In the genomic region with DNA sequence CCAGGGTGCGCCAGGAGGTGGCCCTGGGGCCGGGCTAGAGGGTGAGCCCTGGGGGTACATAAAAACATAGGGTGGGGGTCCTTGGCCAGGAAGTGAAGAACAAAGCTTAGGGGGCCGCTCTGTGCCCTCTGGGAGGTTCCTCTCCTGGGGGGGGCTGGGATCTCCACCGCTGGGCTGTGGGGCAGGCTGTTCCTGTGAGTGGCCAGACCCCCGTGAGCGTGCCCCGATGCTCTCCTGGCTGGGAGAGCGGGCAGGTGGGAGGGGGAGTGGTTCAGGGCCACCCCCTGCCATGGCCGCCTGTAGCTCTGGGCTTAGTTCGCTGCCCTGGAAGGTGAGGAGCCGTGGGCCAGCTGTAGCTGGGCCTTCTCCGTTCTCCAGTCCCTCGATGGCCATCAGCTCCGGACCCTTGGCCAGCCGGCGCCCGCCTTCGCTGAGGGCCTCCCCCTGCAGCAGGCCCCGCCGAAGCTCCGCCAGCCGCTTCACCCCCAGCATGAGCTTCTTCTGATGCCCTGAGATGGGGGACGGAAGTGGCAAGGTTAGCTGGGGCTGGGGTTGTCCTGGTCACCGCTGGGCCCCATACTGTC, we compare ENCODE assay signal across 21 cellular contexts. TPM values are rescaled to one million over a fixed set of nuclear protein-coding genes. Genes with fewer than 3 reads are reported as not detected.
A peak's percentile ranks its signal among the peaks of the same experiment; 100 is the strongest.
DNase-seq lines count a peak whose midpoint lies in the region; ATAC-seq, FAIRE-seq and TF ChIP-seq lines count a peak whose summit lies in the region.
"Had no signal": no experiment of that assay in that cellular context is flagged by ENCODE, and none has a peak within 500 bp of the region (broad histone marks: within the 10 kb centered on the region; RNA-seq: fewer than 3 reads in every experiment).

No MANE protein-coding gene starts in this region.

- no peak overlapping the region for H2BK15ac ChIP-seq in neuronal stem cell (ENCODE audit: low read length)

- no peak overlapping the region for H3K14ac ChIP-seq in neuronal stem cell (ENCODE audit: low read length)

- DNase-seq in cardiac muscle cell (ENCODE audit: low read depth in 1 of 2, low spot score in 1 of 2): no peak
- no peak for DNase-seq in Right ventricle myocardium inferior (ENCODE audit: missing footprints)
- DNase-seq in endothelial cell of umbilical vein (ENCODE audit: low read depth, low spot score): no peak
- DNase-seq in neuronal stem cell (ENCODE audit: low spot score): no peak
- DNase-seq in cerebellar cortex (ENCODE audit: low spot score): no peak
- DNase-seq in effector CD4-positive, alpha-beta T cell: no peak
- DNase-seq in RKO (ENCODE audit: low spot score): no peak
- DNase-seq: CD4-positive, CD25-positive, alpha-beta regulatory T cell; COR-L47; DMS 273 treated with DMSO at 0.1 percent for 48 hours; GF-D8; GOT3; KBM-7; NCI-H1105 treated with DMSO at 0.1 percent for 48 hours; NCI-H187; NCI-H2107; NCI-H510A; NCI-H774; SJCRH30 had no signal

- H3K4ac ChIP-seq in neuronal stem cell (ENCODE audit: low read length): no peak overlapping the region

- H2BK120ac ChIP-seq in neuronal stem cell (ENCODE audit: low read depth, low read length): no peak overlapping the region

- H3K18ac ChIP-seq in neuronal stem cell (ENCODE audit: low read length): no peak overlapping the region

- dilution Hi-C loops in endothelial cell of umbilical vein (cut with MboI; ENCODE audit: extremely low pct_ligation_motif_present, low sequenced_read_pairs): no loop called here

- BruUV-seq in endothelial cell of umbilical vein (replicated peaks; lab: Mats Ljungman, UMichigan): TSS peak; percentile 5

- H3K27me3 ChIP-seq in cardiac muscle cell (no peaks in the 10 kb centered on the region), endothelial cell of umbilical vein (ENCODE audit: control insufficient read depth in 2 of 2, insufficient read depth in 2 of 2, low read length in 2 of 2) (no peaks in the 10 kb centered on the region), neuronal stem cell (ENCODE audit: control insufficient read depth in 3 of 3, insufficient read depth in 3 of 3, low read depth in 1 of 3, low read length in 3 of 3) (no peaks in the 10 kb centered on the region)
- H3K27me3 ChIP-seq: SJCRH30 had no signal

- no peaks in the 10 kb centered on the region for H3K9me1 ChIP-seq in endothelial cell of umbilical vein (replicated peaks; ENCODE audit: control insufficient read depth, extremely low read depth, insufficient read depth, low read length)

- POLR2A ChIA-PET in endothelial cell of umbilical vein (lab: Charles Lee): no interaction called here

- no peak overlapping the region for H4K91ac ChIP-seq in neuronal stem cell (ENCODE audit: low read depth, low read length, poor library complexity)

- CTCF ChIA-PET in endothelial cell of umbilical vein (lab: Charles Lee): interaction anchor here (1.0 to 2.2 kb wide), 2 partner anchors 14 to 180 kb away, joined by 3 to 7 read pairs; a partner anchor contains a TSS

- intact Hi-C loops in Right ventricle myocardium inferior (cut with DNase I): no loop called here
- intact Hi-C loops in endothelial cell of umbilical vein (cut with micrococcal nuclease): no loop called here

- H3K79me2 ChIP-seq in endothelial cell of umbilical vein (ENCODE audit: control insufficient read depth, insufficient read depth, low read length): no peaks in the 10 kb centered on the region

- H4K20me1 ChIP-seq in endothelial cell of umbilical vein (replicated peaks; ENCODE audit: control insufficient read depth, extremely low read depth, insufficient read depth, low read length): no peaks in the 10 kb centered on the region

- H3K4me3 ChIP-seq in cardiac muscle cell (no peak overlapping the region), endothelial cell of umbilical vein (replicated peaks in 1 of 3; ENCODE audit: insufficient read depth in 1 of 3, low read depth in 1 of 3, low read length in 3 of 3) (no peak overlapping the region), neuronal stem cell (ENCODE audit: low read length in 2 of 2) (no peak overlapping the region)
- H3K4me3 ChIP-seq: SJCRH30 had no signal

- no peak overlapping the region for H3K4me2 ChIP-seq in endothelial cell of umbilical vein (ENCODE audit: insufficient read depth, low read length)
- H3K4me2 ChIP-seq in neuronal stem cell (ENCODE audit: insufficient read depth, low read length, poor library complexity, severe bottlenecking): no peak overlapping the region

- H2AK5ac ChIP-seq in neuronal stem cell (ENCODE audit: low read depth, low read length): no peak overlapping the region

- peak overlapping the region; percentile 43 for H3K23ac ChIP-seq in neuronal stem cell (ENCODE audit: low read depth, low read length, poor library complexity)

- TF ChIP-seq POLR2A in endothelial cell of umbilical vein (IDR thresholded peaks at IDR 0.05; ENCODE audit: low read depth, low read length): no peak

- no peak for FAIRE-seq in endothelial cell of umbilical vein (lab: Jason Lieb, UNC)

- no peak overlapping the region for H3K9ac ChIP-seq in endothelial cell of umbilical vein (replicated peaks; ENCODE audit: extremely low read depth, insufficient read depth, low read length)
- H3K9ac ChIP-seq in neuronal stem cell (ENCODE audit: low read depth, low read length, poor library complexity): no peak overlapping the region

- no peak overlapping the region for H2AFZ ChIP-seq in endothelial cell of umbilical vein (ENCODE audit: low read depth, low read length)
- H2AFZ ChIP-seq in neuronal stem cell (ENCODE audit: low read length): no peak overlapping the region

- H3K4me1 ChIP-seq in cardiac muscle cell (ENCODE audit: low read depth): no peaks in the 10 kb centered on the region
- peaks cover 3% of the 10 kb centered on the region for H3K4me1 ChIP-seq in endothelial cell of umbilical vein (ENCODE audit: control insufficient read depth, extremely low read depth, insufficient read depth, low read length)
- H3K4me1 ChIP-seq in neuronal stem cell (ENCODE audit: control insufficient read depth in 2 of 2, insufficient read depth in 1 of 2, low read depth in 1 of 2, low read length in 2 of 2): no peaks in the 10 kb centered on the region
- H3K4me1 ChIP-seq: SJCRH30 had no signal

- no peaks in the 10 kb centered on the region for H3K9me3 ChIP-seq in cardiac muscle cell (ENCODE audit: low read depth)
- H3K9me3 ChIP-seq in endothelial cell of umbilical vein (replicated peaks; ENCODE audit: control insufficient read depth, insufficient read depth, low read length): no peaks in the 10 kb centered on the region
- H3K9me3 ChIP-seq in neuronal stem cell (replicated peaks in 1 of 2; ENCODE audit: control insufficient read depth in 2 of 2, insufficient read depth in 1 of 2, low read depth in 1 of 2, low read length in 2 of 2): peaks cover 0 to 2% of the 10 kb centered on the region in 2 donors
- H3K9me3 ChIP-seq: SJCRH30 had no signal

- TF ChIP-seq CTCF in cardiac muscle cell (IDR thresholded peaks at IDR 0.05; ENCODE audit: low read depth, low read length) (no peak), endothelial cell of umbilical vein (IDR thresholded peaks at IDR 0.05; ENCODE audit: extremely low read depth in 1 of 2, insufficient read depth in 1 of 2, low read depth in 1 of 2, low read length in 2 of 2) (no peak)

- no peak overlapping the region for H4K8ac ChIP-seq in neuronal stem cell (ENCODE audit: low read depth, low read length)

- H3K36me3 ChIP-seq in cardiac muscle cell: peaks cover 30% of the 10 kb centered on the region
- peaks cover 0 to 36% of the 10 kb centered on the region in 2 experiments for H3K36me3 ChIP-seq in endothelial cell of umbilical vein (ENCODE audit: control insufficient read depth in 2 of 2, extremely low read depth in 1 of 2, insufficient read depth in 2 of 2, low read length in 2 of 2)
- H3K36me3 ChIP-seq in neuronal stem cell (replicated peaks in 1 of 2; ENCODE audit: control insufficient read depth in 2 of 2, insufficient read depth in 2 of 2, low read length in 2 of 2): peaks cover 52 to 92% of the 10 kb centered on the region in 2 donors

- peaks cover 14% of the 10 kb centered on the region for H3K79me1 ChIP-seq in neuronal stem cell (ENCODE audit: low read depth, low read length)

- H3K27ac ChIP-seq in cardiac muscle cell: peak overlapping the region; percentile 16
- no peak overlapping the region for H3K27ac ChIP-seq in endothelial cell of umbilical vein (ENCODE audit: insufficient read depth, low read depth, low read length)
- no peak overlapping the region for H3K27ac ChIP-seq in neuronal stem cell (replicated peaks; ENCODE audit: low read length)
- H3K27ac ChIP-seq: 22Rv1, SJCRH30 had no signal

- no peak overlapping the region for H2BK5ac ChIP-seq in neuronal stem cell (ENCODE audit: low read length)

- no peak overlapping the region for H2BK12ac ChIP-seq in neuronal stem cell (ENCODE audit: low read length)

- WGBS in neuronal stem cell (ENCODE audit: extremely low coverage in 2 of 2, insufficient read length in 2 of 2, insufficient replicate concordance in 1 of 2), 2 donors: no CpG with 5 or more reads among the region's 24 CpGs

- no peak for ATAC-seq in Right ventricle myocardium inferior
- no peak for ATAC-seq in GM21447 (IDR thresholded peaks at IDR 0.05; ENCODE audit: unreplicated experiment)

RNA-seq across cellular contexts. Expression of a gene that starts 12.5 kb away (rescaled TPM):
- total RNA-seq in cardiac muscle cell: 24.4 and 31.2 TPM in 2 replicates
- polyA plus RNA-seq in cardiac muscle cell: 18.1 and 27.3 TPM in 2 replicates
- total RNA-seq in Right ventricle myocardium inferior: 39.1 TPM
- 34.6 and 37.6 TPM in 2 replicates for total RNA-seq in endothelial cell of umbilical vein
- polyA plus RNA-seq in endothelial cell of umbilical vein: 10.6 and 13.0 TPM in 2 replicates
- polyA plus RNA-seq in endothelial cell of umbilical vein (2011; cell fraction: cytosol; rRNA removed): 8.2 and 9.8 TPM in 2 replicates
- 24.7 and 30.9 TPM in 2 replicates for polyA plus RNA-seq in endothelial cell of umbilical vein (2011; cell fraction: nucleus; rRNA removed)
- polyA plus RNA-seq in endothelial cell of umbilical vein (2012): 12.8 and 16.5 TPM in 2 replicates
- 12.5 and 21.0 TPM in 2 replicates for polyA minus RNA-seq in endothelial cell of umbilical vein
- 12.1 TPM for polyA minus RNA-seq in endothelial cell of umbilical vein (2011; cell fraction: cytosol; rRNA and poly(A)+ RNA removed)
- 15.2 and 18.1 TPM in 2 replicates for polyA minus RNA-seq in endothelial cell of umbilical vein (2011; cell fraction: nucleus; rRNA and poly(A)+ RNA removed)
- polyA plus RNA-seq in neuronal stem cell (2013, experiment 1 of 2): 7.5 TPM
- polyA plus RNA-seq in neuronal stem cell (2013, experiment 2 of 2): 7.9 TPM

RNA-seq across cellular contexts. Expression of a gene that starts 13.5 kb away (rescaled TPM):
- total RNA-seq in cardiac muscle cell (70.5 and 88.8 TPM in 2 replicates), Right ventricle myocardium inferior (6.1 TPM), endothelial cell of umbilical vein (16.7 and 22.3 TPM in 2 replicates)
- polyA plus RNA-seq in cardiac muscle cell (52.8 and 64.4 TPM in 2 replicates), endothelial cell of umbilical vein (26.3 and 28.8 TPM in 2 replicates)
- 19.9 and 20.0 TPM in 2 replicates for polyA plus RNA-seq in endothelial cell of umbilical vein (2011; cell fraction: cytosol; rRNA removed)
- 37.0 and 40.3 TPM in 2 replicates for polyA plus RNA-seq in endothelial cell of umbilical vein (2011; cell fraction: nucleus; rRNA removed)
- 17.6 and 22.3 TPM in 2 replicates for polyA plus RNA-seq in endothelial cell of umbilical vein (2012)
- 16.9 and 28.6 TPM in 2 replicates for polyA minus RNA-seq in endothelial cell of umbilical vein
- polyA minus RNA-seq in endothelial cell of umbilical vein (2011; cell fraction: cytosol; rRNA and poly(A)+ RNA removed): 18.0 TPM
- 6.7 and 11.5 TPM in 2 replicates for polyA minus RNA-seq in endothelial cell of umbilical vein (2011; cell fraction: nucleus; rRNA and poly(A)+ RNA removed)
- polyA plus RNA-seq in neuronal stem cell (2013, experiment 1 of 2): 21.2 TPM
- 24.0 TPM for polyA plus RNA-seq in neuronal stem cell (2013, experiment 2 of 2)

RNA-seq across cellular contexts. Expression of a gene that starts 22.7 kb away (rescaled TPM):
- total RNA-seq in cardiac muscle cell: 28.1 and 40.3 TPM in 2 replicates
- polyA plus RNA-seq in cardiac muscle cell: 35.2 and 45.5 TPM in 2 replicates
- 4.1 TPM for total RNA-seq in Right ventricle myocardium inferior
- total RNA-seq in endothelial cell of umbilical vein: 5.4 and 5.8 TPM in 2 replicates
- polyA plus RNA-seq in endothelial cell of umbilical vein: 5.3 and 6.1 TPM in 2 replicates
- 2.6 and 2.8 TPM in 2 replicates for polyA plus RNA-seq in endothelial cell of umbilical vein (2011; cell fraction: cytosol; rRNA removed)
- 8.0 and 9.6 TPM in 2 replicates for polyA plus RNA-seq in endothelial cell of umbilical vein (2011; cell fraction: nucleus; rRNA removed)
- polyA plus RNA-seq in endothelial cell of umbilical vein (2012): 1.4 and 3.9 TPM in 2 replicates
- polyA minus RNA-seq in endothelial cell of umbilical vein: 2.3 and 2.7 TPM in 2 replicates
- polyA minus RNA-seq in endothelial cell of umbilical vein (2011; cell fraction: cytosol; rRNA and poly(A)+ RNA removed): 23.6 TPM
- 2.5 and 4.7 TPM in 2 replicates for polyA minus RNA-seq in endothelial cell of umbilical vein (2011; cell fraction: nucleus; rRNA and poly(A)+ RNA removed)
- polyA plus RNA-seq in neuronal stem cell (2013, experiment 1 of 2): 25.2 TPM
- 26.4 TPM for polyA plus RNA-seq in neuronal stem cell (2013, experiment 2 of 2)
- total RNA-seq: SJCRH30 had no signal

RNA-seq across cellular contexts. Expression of a gene that starts 46.4 kb away (rescaled TPM):
- total RNA-seq in cardiac muscle cell: 87.1 and 105 TPM in 2 replicates
- polyA plus RNA-seq in cardiac muscle cell: 74.2 and 93.5 TPM in 2 replicates
- 50.3 TPM for total RNA-seq in Right ventricle myocardium inferior
- total RNA-seq in endothelial cell of umbilical vein: 68.4 and 69.2 TPM in 2 replicates
- 75.9 and 131 TPM in 2 replicates for polyA plus RNA-seq in endothelial cell of umbilical vein
- polyA plus RNA-seq in endothelial cell of umbilical vein (2011; cell fraction: cytosol; rRNA removed): 46.4 and 54.3 TPM in 2 replicates
- 371 and 452 TPM in 2 replicates for polyA plus RNA-seq in endothelial cell of umbilical vein (2011; cell fraction: nucleus; rRNA removed)
- 47.6 and 53.1 TPM in 2 replicates for polyA plus RNA-seq in endothelial cell of umbilical vein (2012)
- 64.3 and 74.9 TPM in 2 replicates for polyA minus RNA-seq in endothelial cell of umbilical vein
- polyA minus RNA-seq in endothelial cell of umbilical vein (2011; cell fraction: cytosol; rRNA and poly(A)+ RNA removed): 25.6 TPM
- 74.1 and 107 TPM in 2 replicates for polyA minus RNA-seq in endothelial cell of umbilical vein (2011; cell fraction: nucleus; rRNA and poly(A)+ RNA removed)
- 63.4 TPM for polyA plus RNA-seq in neuronal stem cell (2013, experiment 1 of 2)
- polyA plus RNA-seq in neuronal stem cell (2013, experiment 2 of 2): 59.4 TPM
